Comparison of ENCODE assay signal across 16 cellular contexts in the genomic region with DNA sequence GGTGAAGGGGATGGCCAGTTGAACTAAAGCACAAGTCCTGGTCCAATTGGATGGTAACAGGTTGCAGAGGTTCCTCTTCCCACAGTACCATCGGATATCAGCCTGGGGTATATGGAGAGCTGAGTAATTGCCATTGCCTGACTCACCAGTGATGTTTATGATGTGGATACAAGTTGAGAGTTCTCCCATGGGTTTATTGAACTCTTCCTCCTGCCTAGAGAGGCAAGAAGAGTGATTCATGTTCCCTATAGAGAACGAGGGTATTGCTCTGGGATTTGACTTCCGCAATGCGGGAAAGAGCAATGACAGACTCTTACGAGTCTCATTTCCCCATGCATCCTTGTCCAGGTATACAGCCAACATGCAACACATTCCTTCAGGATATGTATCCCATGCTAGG.
A peak's percentile ranks its signal among the peaks of the same experiment; 100 is the strongest.
DNase-seq lines count a peak whose midpoint lies in the region; ATAC-seq and TF ChIP-seq lines count a peak whose summit lies in the region.
"Had no signal": no experiment of that assay in that cellular context is flagged by ENCODE, and none has a peak within 500 bp of the region (broad histone marks: within the 10 kb centered on the region; RNA-seq: fewer than 3 reads in every experiment).

No MANE protein-coding gene starts in this region.

- H3K23ac ChIP-seq in mesenchymal stem cell (ENCODE audit: low read length in 2 of 2): no peak overlapping the region

- TF ChIP-seq CTCF in C4-2B (conservative IDR thresholded peaks at IDR 0.05) (peak; percentile 5; the same call in 1 of the 2 replicates), brain microvascular endothelial cell (IDR thresholded peaks at IDR 0.05; ENCODE audit: low read depth, low read length, missing control alignments) (no peak), coronary artery (IDR thresholded peaks at IDR 0.05) (no peak)

- H2BK120ac ChIP-seq in mesenchymal stem cell (ENCODE audit: low read depth, low read length): no peak overlapping the region

- H3K27me3 ChIP-seq in brain microvascular endothelial cell (replicated peaks) (no peaks in the 10 kb centered on the region), mesenchymal stem cell (ENCODE audit: control insufficient read depth in 1 of 2, insufficient read depth in 1 of 2, low read length in 2 of 2) (no peaks in the 10 kb centered on the region)

- H3K79me1 ChIP-seq in mesenchymal stem cell (replicated peaks; ENCODE audit: low read length, poor library complexity, severe bottlenecking): no peaks in the 10 kb centered on the region

- DNase-seq in M059J (ENCODE audit: low read depth) (peak; percentile 18), brain microvascular endothelial cell (peak; percentile 17), mesenchymal stem cell (peak; percentile 24), coronary artery (ENCODE audit: low spot score) (no peak)
- DNase-seq: Caco-2; CD8-positive, alpha-beta memory T cell; DND-41; GF-D8; HCEC 1CT; HFFc6 had no signal

- WGBS in mesenchymal stem cell: 60% methylated on average over 4 of the region's 5 CpGs

- no peak overlapping the region for H2BK5ac ChIP-seq in mesenchymal stem cell (ENCODE audit: low read depth, low read length, poor library complexity, severe bottlenecking)

- H4K8ac ChIP-seq in mesenchymal stem cell (ENCODE audit: low read length): peak overlapping the region; percentile 37

- no peak overlapping the region for H2BK15ac ChIP-seq in mesenchymal stem cell (ENCODE audit: low read depth, poor library complexity, severe bottlenecking)

- no peak overlapping the region for H3K4me2 ChIP-seq in mesenchymal stem cell (ENCODE audit: low read length, poor library complexity, severe bottlenecking)

- H2BK12ac ChIP-seq in mesenchymal stem cell (ENCODE audit: low read length in 2 of 2): no peak overlapping the region

- H3K4me3 ChIP-seq in brain microvascular endothelial cell (ENCODE audit: low read depth, low read length): no peak overlapping the region
- no peak overlapping the region for H3K4me3 ChIP-seq in mesenchymal stem cell (ENCODE audit: insufficient read depth in 1 of 2, low read depth in 1 of 2, low read length in 2 of 2)
- H3K4me3 ChIP-seq in coronary artery: no peak overlapping the region
- H3K4me3 ChIP-seq: K562 had no signal

- H3K27ac ChIP-seq in C4-2B: no peak overlapping the region
- no peak overlapping the region for H3K27ac ChIP-seq in brain microvascular endothelial cell
- no peak overlapping the region for H3K27ac ChIP-seq in mesenchymal stem cell (ENCODE audit: low read length, poor library complexity, severe bottlenecking)
- no peak overlapping the region for H3K27ac ChIP-seq in coronary artery

- no peak overlapping the region for H3K9ac ChIP-seq in mesenchymal stem cell (ENCODE audit: low read length)

- no peak overlapping the region for H3K14ac ChIP-seq in mesenchymal stem cell (ENCODE audit: low read length in 2 of 2)

- no peaks in the 10 kb centered on the region for H3K4me1 ChIP-seq in mesenchymal stem cell (ENCODE audit: control insufficient read depth, insufficient read depth, low read depth, low read length)

- no peaks in the 10 kb centered on the region for H3K9me3 ChIP-seq in mesenchymal stem cell (ENCODE audit: control insufficient read depth, low read length)
- H3K9me3 ChIP-seq: Caco-2 had no signal

- H2AK5ac ChIP-seq in mesenchymal stem cell (ENCODE audit: low read length, severe bottlenecking): no peak overlapping the region

- no peak overlapping the region for H2AFZ ChIP-seq in mesenchymal stem cell (ENCODE audit: low read depth, low read length)

- H3K36me3 ChIP-seq in brain microvascular endothelial cell (replicated peaks) (no peaks in the 10 kb centered on the region), mesenchymal stem cell (ENCODE audit: control insufficient read depth in 1 of 2, insufficient read depth in 2 of 2, low read depth in 1 of 2, low read length in 2 of 2) (no peaks in the 10 kb centered on the region)

- no peak overlapping the region for H3K4ac ChIP-seq in mesenchymal stem cell (ENCODE audit: low read depth in 1 of 2, low read length in 2 of 2)

- no peak overlapping the region for H4K91ac ChIP-seq in mesenchymal stem cell (ENCODE audit: low read length)

- ATAC-seq in HG02840 (IDR thresholded peaks at IDR 0.05; ENCODE audit: low FRiP score, unreplicated experiment) (no peak), HG03139 (IDR thresholded peaks at IDR 0.05; ENCODE audit: unreplicated experiment) (no peak), HG02798 (IDR thresholded peaks at IDR 0.05; ENCODE audit: poor library complexity, unreplicated experiment) (no peak)
- ATAC-seq: HepG2, K562 had no signal

- in situ Hi-C loops in brain microvascular endothelial cell (cut with HindIII; ENCODE audit: low pct_ligation_motif_present, low sequenced_read_pairs): no loop called here

- H3K18ac ChIP-seq in mesenchymal stem cell (ENCODE audit: low read depth in 1 of 2, low read length in 2 of 2): no peak overlapping the region
